Comparison of ENCODE assay signal across 8 cellular contexts in the genomic region with DNA sequence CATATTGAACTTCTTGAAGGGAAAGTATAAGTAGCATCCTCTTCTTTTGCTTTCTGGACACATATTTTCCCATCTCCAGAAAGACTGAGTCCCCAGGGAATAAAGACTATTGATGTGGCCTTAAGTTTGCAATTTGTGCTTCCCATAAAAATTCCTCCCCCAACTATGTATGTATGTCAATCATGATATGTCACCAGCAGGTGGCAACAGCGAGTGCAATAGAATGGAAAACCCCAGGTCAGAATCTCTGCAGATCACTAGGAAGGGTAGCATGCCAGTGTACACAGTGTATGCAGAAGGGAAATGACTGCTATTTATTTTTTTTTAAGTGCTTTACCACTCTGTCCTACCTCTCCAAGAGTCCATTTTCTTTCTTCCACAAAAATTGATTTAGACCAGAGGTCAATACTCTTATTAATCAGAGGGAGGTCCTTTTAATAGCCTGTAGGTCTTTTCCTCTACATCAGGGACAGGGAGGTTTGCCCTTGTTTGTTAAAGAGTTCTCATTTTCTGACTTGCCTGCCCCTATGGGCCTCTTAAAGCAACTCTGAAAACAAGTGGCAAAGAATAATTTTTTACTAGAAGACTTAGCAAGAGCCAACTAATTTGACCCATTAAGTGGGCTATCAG.
DNase-seq lines count a peak whose midpoint lies in the region; ATAC-seq, FAIRE-seq and TF ChIP-seq lines count a peak whose summit lies in the region.

No MANE protein-coding gene starts in this region.

- H3K4me3 ChIP-seq in HFF-Myc (replicated peaks; ENCODE audit: low read depth, low read length) (no peak overlapping the region), LNCaP clone FGC (ENCODE audit: low read depth, low read length) (no peak overlapping the region), choroid plexus epithelial cell (ENCODE audit: low read depth, low read length) (no peak overlapping the region)

- TF ChIP-seq CTCF in GM12873 (IDR thresholded peaks at IDR 0.05; ENCODE audit: insufficient read depth, low read depth, low read length, missing control alignments), result peak; percentile 74
- peak; percentile 71 for TF ChIP-seq CTCF in HFF-Myc (IDR thresholded peaks at IDR 0.05; ENCODE audit: low read depth, low read length, missing control alignments)
- TF ChIP-seq CTCF in LNCaP clone FGC (IDR thresholded peaks at IDR 0.05; ENCODE audit: control insufficient read depth, extremely low read depth, insufficient read depth), result peak; percentile 81
- TF ChIP-seq CTCF in RWPE1 (conservative IDR thresholded peaks at IDR 0.05; ENCODE audit: low read depth), result peak; percentile 89
- TF ChIP-seq CTCF in choroid plexus epithelial cell (conservative IDR thresholded peaks at IDR 0.05; ENCODE audit: low read depth, low read length), result peak; percentile 81

- peak; percentile 60 for FAIRE-seq in A204.1 (lab: Jason Lieb, UNC)

- CTCF ChIA-PET in RWPE1 (lab: Yijun Ruan, JAX), result interaction anchor here (0.5 to 0.9 kb wide), 6 partner anchors 16 to 404 kb away, joined by 3 to 5 read pairs (median 4); no protein-coding TSS in a partner anchor

- H3K27ac ChIP-seq in RWPE1, result no peak overlapping the region

- ATAC-seq in left lobe of liver, result peak; percentile 100

- peak; percentile 52 for DNase-seq in HFF-Myc (ENCODE audit: extremely low read depth, low read depth)
- peak; percentile 15 for DNase-seq in LNCaP clone FGC (ENCODE audit: low read depth)
- peak; percentile 82 for DNase-seq in RWPE1 (ENCODE audit: low spot score)
- DNase-seq in choroid plexus epithelial cell (ENCODE audit: low read depth), result peak; percentile 81
- peak; percentile 67 for DNase-seq in left lobe of liver (ENCODE audit: low spot score)
- peak; percentile 3 to 10 for DNase-seq in stimulated activated CD8-positive, alpha-beta memory T cell treated with anti-CD3 and anti-CD28 coated beads, Interleukin-15, amount 100 ng/mL, for 48 hours (ENCODE audit: low read depth in 2 of 2)

- POLR2A ChIA-PET in RWPE1 (lab: Yijun Ruan, JAX; ENCODE audit: low non-redundant PET), result no interaction called here

Comparison
In these comparisons a context has a peak if more than half of its experiments do, and no peak if none do; other contexts are left out.
1. DNase-seq: peak in every context shown above with its lines; median percentile 82 in RWPE1; 81 in choroid plexus epithelial cell; 67 in left lobe of liver; 52 in HFF-Myc; 15 in LNCaP clone FGC; 6 in stimulated activated CD8-positive, alpha-beta memory T cell treated with anti-CD3 and anti-CD28 coated beads, Interleukin-15, amount 100 ng/mL, for 48 hours.